15 cellular contexts compared by ENCODE assay signal in the genomic region with DNA sequence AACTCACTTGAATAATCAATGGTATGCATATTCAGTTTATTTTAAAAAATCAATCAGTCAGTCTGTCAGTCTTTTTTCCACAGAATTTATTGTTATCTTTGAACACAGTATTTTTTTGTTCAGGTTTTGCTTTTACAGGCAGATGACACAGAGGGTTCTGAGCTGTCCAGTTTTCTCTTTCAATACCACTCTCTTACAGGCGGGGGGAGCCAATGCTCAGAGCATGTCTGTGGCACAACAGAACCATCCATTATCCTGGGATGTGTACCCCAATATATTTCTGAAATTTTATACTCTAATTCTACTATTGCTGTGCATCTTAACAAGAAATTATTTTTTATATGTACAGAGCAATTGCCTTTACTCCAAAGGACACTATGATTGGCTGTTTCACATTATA. TPM values are rescaled to one million over a fixed set of nuclear protein-coding genes. Genes with fewer than 3 reads are reported as not detected.
DNase-seq lines count a peak whose midpoint lies in the region; ATAC-seq, FAIRE-seq and TF ChIP-seq lines count a peak whose summit lies in the region.
"Had no signal": no experiment of that assay in that cellular context is flagged by ENCODE, and none has a peak within 500 bp of the region (broad histone marks: within the 10 kb centered on the region; RNA-seq: fewer than 3 reads in every experiment).

No MANE protein-coding gene starts in this region.

- peak; percentile 43; the same call in 1 of the 2 replicates for TF ChIP-seq CTCF in OCI-LY7 (conservative IDR thresholded peaks at IDR 0.05; ENCODE audit: low read length)
- peak; percentile 47 for TF ChIP-seq CTCF in bronchial epithelial cell (IDR thresholded peaks at IDR 0.05; ENCODE audit: insufficient read depth, low read length, severe bottlenecking)
- TF ChIP-seq CTCF in neural progenitor cell (IDR thresholded peaks at IDR 0.05): peak; percentile 32

- DNase-seq in OCI-LY7 (ENCODE audit: low spot score): no peak
- peak; percentile 25 for DNase-seq in bronchial epithelial cell (ENCODE audit: low read depth)
- DNase-seq in neural progenitor cell (ENCODE audit: low spot score): peak; percentile 18
- no peak for DNase-seq in NCI-H2107 (lab: John Stamatoyannopoulos, UW)
- no peak for DNase-seq in T-helper 9 cell
- DNase-seq in germinal center (ENCODE audit: low spot score): no peak
- DNase-seq: activated CD4-positive, alpha-beta memory T cell treated with anti-CD3 and anti-CD28 coated beads for 36 hours; activated gamma-delta T cell; cerebellar nuclear complex; stimulated activated CD4-positive, alpha-beta T cell treated with anti-CD3 and anti-CD28 coated beads, Interleukin-15, amount 100 ng/mL, for 24 hours had no signal

- H3K4me2 ChIP-seq in OCI-LY7 (ENCODE audit: low read length) (no peak overlapping the region), neural progenitor cell (no peak overlapping the region)

- no peak overlapping the region for H2AFZ ChIP-seq in OCI-LY7 (ENCODE audit: low read length)
- H2AFZ ChIP-seq in neural progenitor cell (replicated peaks): no peak overlapping the region

- H3K9me2 ChIP-seq in OCI-LY7 (ENCODE audit: insufficient read depth, low read length): no peaks in the 10 kb centered on the region

- ATAC-seq in GM21723 (IDR thresholded peaks at IDR 0.05; ENCODE audit: unreplicated experiment): peak; percentile 56
- ATAC-seq in HG03025 (IDR thresholded peaks at IDR 0.05; ENCODE audit: low FRiP score, unreplicated experiment): no peak

- H4K20me1 ChIP-seq in OCI-LY7 (ENCODE audit: insufficient read depth, low read length) (no peaks in the 10 kb centered on the region), neural progenitor cell (ENCODE audit: low read depth) (no peaks in the 10 kb centered on the region)

- BruUV-seq in OCI-LY7 (replicated peaks; lab: Mats Ljungman, UMichigan): no TSS peak

- no peaks in the 10 kb centered on the region for H3K9me3 Mint-ChIP-seq in neural progenitor cell
- H3K9me3 Mint-ChIP-seq: activated CD4-positive, alpha-beta memory T cell treated with anti-CD3 and anti-CD28 coated beads for 36 hours; mesothelial cell of epicardium had no signal

- H3K9ac ChIP-seq in neural progenitor cell: no peak overlapping the region

- no peaks in the 10 kb centered on the region for H3K27me3 ChIP-seq in bronchial epithelial cell (ENCODE audit: control insufficient read depth, insufficient read depth, low read length)
- H3K27me3 ChIP-seq in neural progenitor cell: no peaks in the 10 kb centered on the region

- no peaks in the 10 kb centered on the region for H3F3A ChIP-seq in neural progenitor cell (ENCODE audit: low read depth)

- H3K4me3 Mint-ChIP-seq in neural progenitor cell: no peak overlapping the region
- H3K4me3 Mint-ChIP-seq: activated CD4-positive, alpha-beta memory T cell treated with anti-CD3 and anti-CD28 coated beads for 36 hours; mesothelial cell of epicardium had no signal

- H3K27ac ChIP-seq in OCI-LY7 (ENCODE audit: low read depth, low read length, poor library complexity, severe bottlenecking): no peak overlapping the region
- no peak overlapping the region for H3K27ac ChIP-seq in neural progenitor cell
- H3K27ac ChIP-seq: thoracic aorta had no signal

- H3K4me3 ChIP-seq in OCI-LY7 (ENCODE audit: low read depth, low read length, poor library complexity, severe bottlenecking): no peak overlapping the region
- H3K4me3 ChIP-seq in bronchial epithelial cell (ENCODE audit: low read depth, low read length): no peak overlapping the region
- no peak overlapping the region for H3K4me3 ChIP-seq in neural progenitor cell
- H3K4me3 ChIP-seq: thoracic aorta had no signal

- H3K4me1 ChIP-seq in OCI-LY7 (ENCODE audit: insufficient read depth, low read length, poor library complexity, severe bottlenecking) (no peaks in the 10 kb centered on the region), neural progenitor cell (no peaks in the 10 kb centered on the region)

- CTCF ChIA-PET in OCI-LY7 (lab: Charles Lee; ENCODE audit: unreplicated experiment): no interaction called here

- intact Hi-C loops in OCI-LY7 (cut with micrococcal nuclease; ENCODE audit: unreplicated experiment): no loop called here

- no peaks in the 10 kb centered on the region for H3K36me3 Mint-ChIP-seq in neural progenitor cell
- H3K36me3 Mint-ChIP-seq: activated CD4-positive, alpha-beta memory T cell treated with anti-CD3 and anti-CD28 coated beads for 36 hours; mesothelial cell of epicardium had no signal

- no peak overlapping the region for H3K27ac Mint-ChIP-seq in neural progenitor cell
- H3K27ac Mint-ChIP-seq: activated CD4-positive, alpha-beta memory T cell treated with anti-CD3 and anti-CD28 coated beads for 36 hours; mesothelial cell of epicardium had no signal

- H3K4me1 Mint-ChIP-seq in neural progenitor cell: no peaks in the 10 kb centered on the region
- H3K4me1 Mint-ChIP-seq: mesothelial cell of epicardium had no signal

- no peaks in the 10 kb centered on the region for H3K27me3 Mint-ChIP-seq in neural progenitor cell (ENCODE audit: insufficient read depth, low read depth)

- H3K9me3 ChIP-seq in OCI-LY7 (ENCODE audit: low read length): no peaks in the 10 kb centered on the region
- H3K9me3 ChIP-seq in neural progenitor cell (ENCODE audit: low read depth): no peaks in the 10 kb centered on the region
- H3K9me3 ChIP-seq: thoracic aorta had no signal

- H3K36me3 ChIP-seq in OCI-LY7 (ENCODE audit: insufficient read depth, low read length) (no peaks in the 10 kb centered on the region), bronchial epithelial cell (ENCODE audit: control insufficient read depth, insufficient read depth, low read length) (no peaks in the 10 kb centered on the region), neural progenitor cell (no peaks in the 10 kb centered on the region)
- H3K36me3 ChIP-seq: thoracic aorta had no signal

- POLR2A ChIA-PET in OCI-LY7 (lab: Charles Lee): interaction anchor here (0.7 kb wide), 1 partner anchor 1504 kb away, joined by 3 read pairs; no protein-coding TSS in a partner anchor

- FAIRE-seq in bronchial epithelial cell (lab: Jason Lieb, UNC): no peak

- H3K79me2 ChIP-seq in OCI-LY7 (ENCODE audit: insufficient read depth, low read depth, low read length) (no peaks in the 10 kb centered on the region), neural progenitor cell (ENCODE audit: low read depth) (no peaks in the 10 kb centered on the region)

RNA-seq across cellular contexts. Expression of a gene that starts 21.2 kb away (rescaled TPM):
- not detected in 2 replicates for total RNA-seq in OCI-LY7 (2014; rRNA removed; shearing (Covaris generic))
- total RNA-seq in OCI-LY7 (2022): not detected in 2 replicates
- total RNA-seq in bronchial epithelial cell: 0.26 and 0.38 TPM in 2 replicates
- not detected in 2 replicates for total RNA-seq in neural progenitor cell (ENCODE audit: low replicate concordance)
- total RNA-seq: activated CD4-positive, alpha-beta memory T cell treated with anti-CD3 and anti-CD28 coated beads for 36 hours; mesothelial cell of epicardium; T-helper 1 cell treated with Interleukin-12 subunit alpha and Interleukin-12 subunit beta and Interleukin-4 antibody, amounts not matched to agents 30 ng/mL and 1 ng/mL, for 36 hours; thoracic aorta had no signal

Comparison
In these comparisons a context has a peak if more than half of its experiments do, and no peak if none do; other contexts are left out.
1. DNase-seq: peak in bronchial epithelial cell (single experiment) and neural progenitor cell (single experiment); none in OCI-LY7 (single experiment), NCI-H2107 (single experiment), T-helper 9 cell (single experiment) and germinal center (single experiment).
2. Peak in every context shown above with its lines, with median percentiles within 50 percentile points of each other: CTCF ChIP-seq.